In genomic region chr6:28657756-28658465, GRCh38 we compare ENCODE assay signal across 1 cellular context.
TF ChIP-seq lines count a peak whose summit lies in the region.

No MANE protein-coding gene starts in this region.

TF ChIP-seq in HEK293, 187 proteins besides CTCF, POLR2A, EP300 and RAD21 (continued from another document and continues in another):
- no peak for TF ChIP-seq PRDM2 (tag by site-specific recombination; IDR thresholded peaks at IDR 0.05; ENCODE audit: borderline replicate concordance)
- no peak for TF ChIP-seq ZNF529 (tag by site-specific recombination; IDR thresholded peaks at IDR 0.05; ENCODE audit: insufficient replicate concordance)
- no peak for TF ChIP-seq ZBTB1 (tag by site-specific recombination; IDR thresholded peaks at IDR 0.05)
- no peak for TF ChIP-seq SALL2 (tag by site-specific recombination; IDR thresholded peaks at IDR 0.05; ENCODE audit: borderline replicate concordance)
- no peak for TF ChIP-seq OVOL3 (tag by site-specific recombination; IDR thresholded peaks at IDR 0.05)
- TF ChIP-seq ZNF747 (tag by site-specific recombination; IDR thresholded peaks at IDR 0.05), result no peak
- no peak for TF ChIP-seq MYNN (tag by site-specific recombination; IDR thresholded peaks at IDR 0.05; ENCODE audit: borderline replicate concordance)
- no peak for TF ChIP-seq ZFP41 (tag by site-specific recombination; IDR thresholded peaks at IDR 0.05; ENCODE audit: borderline replicate concordance)
- TF ChIP-seq ZNF449 (tag by site-specific recombination; IDR thresholded peaks at IDR 0.05), result peak; percentile 47; the same call in 1 of the 2 replicates
- TF ChIP-seq TCF7L2 (IDR thresholded peaks at IDR 0.05; ENCODE audit: borderline replicate concordance, low read depth, low read length), result no peak
- no peak for TF ChIP-seq ZNF571 (tag by site-specific recombination; IDR thresholded peaks at IDR 0.05)
- peak; percentile 88 for TF ChIP-seq PRDM10 (tag by site-specific recombination; IDR thresholded peaks at IDR 0.05)
- no peak; the same call in 1 of the 2 replicates for TF ChIP-seq ZNF391 (tag by site-specific recombination; IDR thresholded peaks at IDR 0.05; ENCODE audit: borderline replicate concordance, low read depth)
- peak; percentile 86; the same call in 1 of the 2 replicates for TF ChIP-seq ZNF324 (tag by site-specific recombination; IDR thresholded peaks at IDR 0.05)
- TF ChIP-seq ZNF791 (tag by site-specific recombination; IDR thresholded peaks at IDR 0.05), result no peak
- TF ChIP-seq ZNF184 (tag by site-specific recombination; IDR thresholded peaks at IDR 0.05), result 0 out of 2 replicates have a peak, but pooled peaks have one; percentile 67
- no peak for TF ChIP-seq ZNF132 (tag by site-specific recombination; IDR thresholded peaks at IDR 0.05; ENCODE audit: borderline replicate concordance)
- no peak for TF ChIP-seq ZNF76 (tag by site-specific recombination; IDR thresholded peaks at IDR 0.05; ENCODE audit: borderline replicate concordance, low read depth)
- TF ChIP-seq ZNF223 (tag by site-specific recombination; IDR thresholded peaks at IDR 0.05), result no peak
- peak; percentile 23; the same call in 1 of the 2 replicates for TF ChIP-seq WT1 (tag by site-specific recombination; IDR thresholded peaks at IDR 0.05)
- TF ChIP-seq HOXA7 (CRISPR knock-in tag; IDR thresholded peaks at IDR 0.05; ENCODE audit: borderline replicate concordance), result no peak
- no peak; the same call in 1 of the 2 replicates for TF ChIP-seq REPIN1 (tag by site-specific recombination; IDR thresholded peaks at IDR 0.05; ENCODE audit: low read depth)
- peak; percentile 38; the same call in 1 of the 2 replicates for TF ChIP-seq INSM2 (tag by site-specific recombination; IDR thresholded peaks at IDR 0.05)
- TF ChIP-seq ZNF544 (tag by site-specific recombination; IDR thresholded peaks at IDR 0.05), result no peak
- peak; percentile 64; the same call in 1 of the 2 replicates for TF ChIP-seq ZNF24 (tag by site-specific recombination; IDR thresholded peaks at IDR 0.05)
- no peak for TF ChIP-seq BCL11B (tag by site-specific recombination; IDR thresholded peaks at IDR 0.05; ENCODE audit: low read depth)
- no peak for TF ChIP-seq ZNF202 (tag by site-specific recombination; IDR thresholded peaks at IDR 0.05; ENCODE audit: borderline replicate concordance)
- no peak for TF ChIP-seq ZNF274 (IDR thresholded peaks at IDR 0.05; ENCODE audit: low read length)
- TF ChIP-seq ZNF274 (tag by site-specific recombination; IDR thresholded peaks at IDR 0.05; ENCODE audit: borderline replicate concordance), result no peak
- TF ChIP-seq KLF7 (tag by site-specific recombination; IDR thresholded peaks at IDR 0.05; ENCODE audit: borderline replicate concordance), result no peak
- TF ChIP-seq KLF10 (tag by site-specific recombination; IDR thresholded peaks at IDR 0.05), result 0 out of 2 replicates have a peak, but pooled peaks have one; percentile 28
- TF ChIP-seq ZNF600 (tag by site-specific recombination; IDR thresholded peaks at IDR 0.05), result peak; percentile 42; the same call in 1 of the 2 replicates
- TF ChIP-seq ZNF280D (tag by site-specific recombination; IDR thresholded peaks at IDR 0.05), result peak; percentile 85
- peak; percentile 83 for TF ChIP-seq ZNF2 (tag by site-specific recombination; IDR thresholded peaks at IDR 0.05)
- no peak for TF ChIP-seq HOXC10 (CRISPR knock-in tag; IDR thresholded peaks at IDR 0.05)
- no peak for TF ChIP-seq ZNF292 (tag by site-specific recombination; IDR thresholded peaks at IDR 0.05; ENCODE audit: borderline replicate concordance, low read depth)
- peak; percentile 50; the same call in 1 of the 2 replicates for TF ChIP-seq ZNF501 (tag by site-specific recombination; IDR thresholded peaks at IDR 0.05)
- TF ChIP-seq IKZF3 (tag by site-specific recombination; IDR thresholded peaks at IDR 0.05), result no peak
- TF ChIP-seq TRIM28 (IDR thresholded peaks at IDR 0.05; ENCODE audit: borderline replicate concordance, low read length), result no peak; the same call in 1 of the 2 replicates
- 0 out of 2 replicates have a peak, but pooled peaks have one; percentile 24 for TF ChIP-seq ZNF623 (tag by site-specific recombination; IDR thresholded peaks at IDR 0.05)
- no peak for TF ChIP-seq ZNF423 (tag by site-specific recombination; IDR thresholded peaks at IDR 0.05)
- TF ChIP-seq ZNF776 (tag by site-specific recombination; IDR thresholded peaks at IDR 0.05; ENCODE audit: borderline replicate concordance), result no peak
- no peak for TF ChIP-seq ZNF354C (tag by site-specific recombination; IDR thresholded peaks at IDR 0.05; ENCODE audit: borderline replicate concordance, low read depth)
- TF ChIP-seq ZNF530 (tag by site-specific recombination; IDR thresholded peaks at IDR 0.05; ENCODE audit: low read depth), result no peak
- peak; percentile 64; the same call in 1 of the 2 replicates for TF ChIP-seq ZNF394 (tag by site-specific recombination; IDR thresholded peaks at IDR 0.05; ENCODE audit: borderline replicate concordance)
- no peak for TF ChIP-seq ZNF677 (tag by site-specific recombination; IDR thresholded peaks at IDR 0.05)
- TF ChIP-seq ZNF521 (tag by site-specific recombination; IDR thresholded peaks at IDR 0.05), result no peak
- TF ChIP-seq SP2 (tag by site-specific recombination; IDR thresholded peaks at IDR 0.05), result no peak
- TF ChIP-seq ZNF112 (tag by site-specific recombination; IDR thresholded peaks at IDR 0.05), result no peak
- TF ChIP-seq ZNF560 (tag by site-specific recombination; IDR thresholded peaks at IDR 0.05; ENCODE audit: borderline replicate concordance), result no peak
- TF ChIP-seq ZNF341 (tag by site-specific recombination; IDR thresholded peaks at IDR 0.05; ENCODE audit: low read depth), result no peak
